ENCODE assay signal across 38 cellular contexts in the genomic region with DNA sequence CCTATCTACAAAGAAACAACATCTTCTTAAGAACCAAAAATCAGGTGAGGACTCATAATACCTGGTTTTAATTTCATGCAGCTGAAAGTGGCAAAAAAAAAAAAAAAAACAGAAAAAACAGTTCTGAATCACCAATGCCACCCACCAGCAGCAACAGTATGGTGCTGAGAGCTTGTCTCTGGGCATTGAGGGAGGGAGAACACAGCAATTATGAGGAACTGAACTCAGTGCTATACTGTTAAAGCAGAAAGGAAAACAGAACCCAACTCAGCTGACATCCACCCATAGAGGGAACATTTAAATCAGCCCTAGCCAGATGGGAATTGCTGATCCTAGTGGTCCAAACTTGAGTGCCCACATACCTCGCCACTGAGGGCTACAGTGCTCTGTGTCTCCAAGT.
"Had no signal": no experiment of that assay in that cellular context is flagged by ENCODE, and none has a peak within 500 bp of the region (broad histone marks: within the 10 kb centered on the region; RNA-seq: fewer than 3 reads in every experiment).

No MANE protein-coding gene starts in this region.

- H3K27me3 ChIP-seq: ascending aorta, cardiac muscle cell had no signal

- H3K27me3 Mint-ChIP-seq: activated CD4-positive, alpha-beta memory T cell treated with anti-CD3 and anti-CD28 coated beads, Interleukin-2, amount 10 ng/mL, durations not matched to agents 7 days and 5 days; activated CD4-positive, alpha-beta T cell treated with anti-CD3 and anti-CD28 coated beads, Interleukin-2, amount 10 ng/mL, durations not matched to agents 7 days and 5 days; activated CD8-positive, alpha-beta memory T cell treated with anti-CD3 and anti-CD28 coated beads, Interleukin-2, amount 10 ng/mL, durations not matched to agents 7 days and 5 days; activated naive CD4-positive, alpha-beta T cell treated with anti-CD3 and anti-CD28 coated beads, Interleukin-2, amount 10 ng/mL, durations not matched to agents 7 days and 5 days; activated naive CD4-positive, alpha-beta T cell treated with anti-CD3 and anti-CD28 coated beads, Interleukin-2, amount 50 U/mL, for 24 hours; activated naive CD8-positive, alpha-beta T cell; activated naive CD8-positive, alpha-beta T cell treated with anti-CD3 and anti-CD28 coated beads, Interleukin-2, amount 10 ng/mL, durations not matched to agents 7 days and 5 days; activated naive CD8-positive, alpha-beta T cell treated with anti-CD3 and anti-CD28 coated beads, Interleukin-2, amount 50 U/mL, for 24 hours; activated T-cell treated with anti-CD3 and anti-CD28 coated beads, Interleukin-2, amount 50 U/mL, for 24 hours; central memory CD8-positive, alpha-beta T cell had no signal

- DNase-seq: activated CD4-positive, alpha-beta memory T cell treated with anti-CD3 and anti-CD28 coated beads, Interleukin-2, amount 10 ng/mL, durations not matched to agents 7 days and 5 days; activated CD4-positive, alpha-beta T cell treated with anti-CD3 and anti-CD28 coated beads for 1 hour; activated CD4-positive, alpha-beta T cell treated with anti-CD3 and anti-CD28 coated beads for 36 hours; activated CD4-positive, alpha-beta T cell treated with anti-CD3 and anti-CD28 coated beads for 48 hours; activated CD4-positive, alpha-beta T cell treated with anti-CD3 and anti-CD28 coated beads, Interleukin-2, amount 10 ng/mL, durations not matched to agents 7 days and 5 days; activated CD4-positive, alpha-beta T cell treated with anti-CD3 and anti-CD28 coated beads, Interleukin-2, amount 50 U/mL, for 48 hours; activated CD4-positive, CD25-positive, alpha-beta regulatory T cell; activated CD8-positive, alpha-beta memory T cell treated with anti-CD3 and anti-CD28 coated beads for 24 hours; activated CD8-positive, alpha-beta memory T cell treated with anti-CD3 and anti-CD28 coated beads, Interleukin-2, amount 10 ng/mL, durations not matched to agents 7 days and 5 days; activated CD8-positive, alpha-beta memory T cell treated with anti-CD3 and anti-CD28 coated beads, Interleukin-2, amount 50 U/mL, for 48 hours; activated CD8-positive, alpha-beta T cell treated with anti-CD3 and anti-CD28 coated beads, Interleukin-2, amount 10 ng/mL, durations not matched to agents 7 days and 5 days; activated effector memory CD4-positive, alpha-beta T cell treated with Interleukin-2 at 50 U/mL for 16 hours; activated gamma-delta T cell; activated naive CD4-positive, alpha-beta T cell treated with anti-CD3 and anti-CD28 coated beads, Interleukin-2, amount 10 ng/mL, durations not matched to agents 7 days and 5 days; activated naive CD4-positive, alpha-beta T cell treated with Interleukin-2 at 50 U/mL for 16 hours; activated naive CD8-positive, alpha-beta T cell treated with anti-CD3 and anti-CD28 coated beads, Interleukin-2, amount 10 ng/mL, durations not matched to agents 7 days and 5 days; activated naive CD8-positive, alpha-beta T cell treated with anti-CD3 and anti-CD28 coated beads, Interleukin-2, amount 50 U/mL, for 24 hours; activated T-cell treated with anti-CD3 and anti-CD28 coated beads, Interleukin-2, amount 50 U/mL, for 24 hours; activated T-cell treated with anti-CD3 and anti-CD28 coated beads, Interleukin-2, amount 50 U/mL, for 48 hours; amygdala; anterior cingulate cortex; caudate nucleus; cerebellar nuclear complex; T-helper 1 cell; T-helper 2 cell; T-helper 9 cell; WERI-Rb-1 had no signal

- H3K4me3 Mint-ChIP-seq: activated CD4-positive, alpha-beta memory T cell treated with anti-CD3 and anti-CD28 coated beads, Interleukin-2, amount 10 ng/mL, durations not matched to agents 7 days and 5 days; activated CD4-positive, alpha-beta T cell treated with anti-CD3 and anti-CD28 coated beads for 36 hours; activated CD4-positive, alpha-beta T cell treated with anti-CD3 and anti-CD28 coated beads, Interleukin-2, amount 10 ng/mL, durations not matched to agents 7 days and 5 days; activated CD8-positive, alpha-beta memory T cell treated with anti-CD3 and anti-CD28 coated beads, Interleukin-2, amount 10 ng/mL, durations not matched to agents 7 days and 5 days; activated CD8-positive, alpha-beta T cell treated with anti-CD3 and anti-CD28 coated beads, Interleukin-2, amount 10 ng/mL, durations not matched to agents 7 days and 5 days; activated naive CD4-positive, alpha-beta T cell treated with anti-CD3 and anti-CD28 coated beads, Interleukin-2, amount 10 ng/mL, durations not matched to agents 7 days and 5 days; activated naive CD4-positive, alpha-beta T cell treated with anti-CD3 and anti-CD28 coated beads, Interleukin-2, amount 50 U/mL, for 24 hours; activated naive CD8-positive, alpha-beta T cell; activated naive CD8-positive, alpha-beta T cell treated with anti-CD3 and anti-CD28 coated beads, Interleukin-2, amount 10 ng/mL, durations not matched to agents 7 days and 5 days; activated naive CD8-positive, alpha-beta T cell treated with anti-CD3 and anti-CD28 coated beads, Interleukin-2, amount 50 U/mL, for 24 hours; activated T-cell treated with anti-CD3 and anti-CD28 coated beads, Interleukin-2, amount 50 U/mL, for 24 hours; brain; central memory CD8-positive, alpha-beta T cell; T-helper 1 cell treated with Interleukin-12 subunit alpha and Interleukin-12 subunit beta and Interleukin-4 antibody, amounts not matched to agents 30 μg/mL and 1 μg/mL, for 36 hours; T-helper 2 cell treated with Interferon-gamma antibody and Interleukin-4, amounts not matched to agents 5 μg/mL and 100 μg/mL, for 36 hours; WTC11 had no signal

- H3K4me1 ChIP-seq: ascending aorta had no signal

- H3K27ac ChIP-seq: ascending aorta, cardiac muscle cell, WERI-Rb-1 had no signal

- H3K27ac Mint-ChIP-seq: activated CD4-positive, alpha-beta memory T cell treated with anti-CD3 and anti-CD28 coated beads, Interleukin-2, amount 10 ng/mL, durations not matched to agents 7 days and 5 days; activated CD4-positive, alpha-beta T cell treated with anti-CD3 and anti-CD28 coated beads for 36 hours; activated CD4-positive, alpha-beta T cell treated with anti-CD3 and anti-CD28 coated beads, Interleukin-2, amount 10 ng/mL, durations not matched to agents 7 days and 5 days; activated CD8-positive, alpha-beta memory T cell treated with anti-CD3 and anti-CD28 coated beads, Interleukin-2, amount 10 ng/mL, durations not matched to agents 7 days and 5 days; activated CD8-positive, alpha-beta T cell treated with anti-CD3 and anti-CD28 coated beads, Interleukin-2, amount 10 ng/mL, durations not matched to agents 7 days and 5 days; activated naive CD4-positive, alpha-beta T cell treated with anti-CD3 and anti-CD28 coated beads, Interleukin-2, amount 10 ng/mL, durations not matched to agents 7 days and 5 days; activated naive CD4-positive, alpha-beta T cell treated with anti-CD3 and anti-CD28 coated beads, Interleukin-2, amount 50 U/mL, for 24 hours; activated naive CD8-positive, alpha-beta T cell; activated naive CD8-positive, alpha-beta T cell treated with anti-CD3 and anti-CD28 coated beads, Interleukin-2, amount 10 ng/mL, durations not matched to agents 7 days and 5 days; activated naive CD8-positive, alpha-beta T cell treated with anti-CD3 and anti-CD28 coated beads, Interleukin-2, amount 50 U/mL, for 24 hours; activated T-cell treated with anti-CD3 and anti-CD28 coated beads, Interleukin-2, amount 50 U/mL, for 24 hours; activated T-helper 2 cell treated with anti-CD3 and anti-CD28 coated beads, Interferon-gamma antibody, Interleukin-2, Interleukin-4, amounts not matched to agents 10 μg/mL and 5 μg/mL and 100 μg/mL, durations not matched to agents 14 hours and 24 hours and 36 hours; T-helper 1 cell treated with Interleukin-12 subunit alpha and Interleukin-12 subunit beta and Interleukin-4 antibody, amounts not matched to agents 30 μg/mL and 1 μg/mL, for 36 hours; T-helper 2 cell treated with Interferon-gamma antibody and Interleukin-4, amounts not matched to agents 5 μg/mL and 100 μg/mL, for 36 hours; WTC11 had no signal

- H3K4me1 Mint-ChIP-seq: activated CD4-positive, alpha-beta memory T cell treated with anti-CD3 and anti-CD28 coated beads, Interleukin-2, amount 10 ng/mL, durations not matched to agents 7 days and 5 days; activated CD4-positive, alpha-beta T cell treated with anti-CD3 and anti-CD28 coated beads for 36 hours; activated CD4-positive, alpha-beta T cell treated with anti-CD3 and anti-CD28 coated beads, Interleukin-2, amount 10 ng/mL, durations not matched to agents 7 days and 5 days; activated CD8-positive, alpha-beta memory T cell treated with anti-CD3 and anti-CD28 coated beads, Interleukin-2, amount 10 ng/mL, durations not matched to agents 7 days and 5 days; activated naive CD4-positive, alpha-beta T cell treated with anti-CD3 and anti-CD28 coated beads, Interleukin-2, amount 10 ng/mL, durations not matched to agents 7 days and 5 days; activated naive CD4-positive, alpha-beta T cell treated with anti-CD3 and anti-CD28 coated beads, Interleukin-2, amount 50 U/mL, for 24 hours; activated naive CD8-positive, alpha-beta T cell treated with anti-CD3 and anti-CD28 coated beads, Interleukin-2, amount 10 ng/mL, durations not matched to agents 7 days and 5 days; activated naive CD8-positive, alpha-beta T cell treated with anti-CD3 and anti-CD28 coated beads, Interleukin-2, amount 50 U/mL, for 24 hours; brain; central memory CD8-positive, alpha-beta T cell; WTC11 had no signal

- H3K36me3 Mint-ChIP-seq: activated CD8-positive, alpha-beta memory T cell treated with anti-CD3 and anti-CD28 coated beads, Interleukin-2, amount 10 ng/mL, durations not matched to agents 7 days and 5 days; activated naive CD4-positive, alpha-beta T cell treated with anti-CD3 and anti-CD28 coated beads, Interleukin-2, amount 10 ng/mL, durations not matched to agents 7 days and 5 days; activated naive CD4-positive, alpha-beta T cell treated with anti-CD3 and anti-CD28 coated beads, Interleukin-2, amount 50 U/mL, for 24 hours; activated naive CD8-positive, alpha-beta T cell; activated naive CD8-positive, alpha-beta T cell treated with anti-CD3 and anti-CD28 coated beads, Interleukin-2, amount 10 ng/mL, durations not matched to agents 7 days and 5 days; brain; WTC11 had no signal

- ATAC-seq: activated CD4-positive, alpha-beta T cell treated with anti-CD3 and anti-CD28 coated beads for 36 hours; activated CD4-positive, CD25-positive, alpha-beta regulatory T cell treated with anti-CD3 and anti-CD28 coated beads, Interleukin-2, amount 50 U/mL, for 24 hours; activated CD8-positive, alpha-beta memory T cell treated with anti-CD3 and anti-CD28 coated beads, Interleukin-2, amount 10 ng/mL, durations not matched to agents 7 days and 5 days; activated CD8-positive, alpha-beta T cell treated with anti-CD3 and anti-CD28 coated beads, Interleukin-2, amount 10 ng/mL, durations not matched to agents 7 days and 5 days; activated naive CD8-positive, alpha-beta T cell treated with anti-CD3 and anti-CD28 coated beads, Interleukin-2, amount 50 U/mL, for 24 hours; WTC11 had no signal

- H3K4me3 ChIP-seq: ascending aorta, cardiac muscle cell had no signal

- H3K36me3 ChIP-seq: ascending aorta, cardiac muscle cell, WERI-Rb-1 had no signal
